Comparison of ENCODE assay signal across 8 cellular contexts in genomic region chr1:18581420-18581880, GRCh38. TPM values are rescaled to one million over a fixed set of nuclear protein-coding genes. Genes with fewer than 3 reads are reported as not detected.
A peak's percentile ranks its signal among the peaks of the same experiment; 100 is the strongest.
DNase-seq lines count a peak whose midpoint lies in the region; ATAC-seq, FAIRE-seq and TF ChIP-seq lines count a peak whose summit lies in the region.

No MANE protein-coding gene starts in this region.

- no peak overlapping the region for H3K4me3 Mint-ChIP-seq in activated CD4-positive, alpha-beta T cell treated with anti-CD3 and anti-CD28 coated beads, Interleukin-2, amount 10 ng/mL, durations not matched to agents 7 days and 5 days

- no peak overlapping the region for H3K9ac ChIP-seq in fibroblast of lung (ENCODE audit: insufficient read depth, low read length)

- H3K27me3 Mint-ChIP-seq in activated CD4-positive, alpha-beta T cell treated with anti-CD3 and anti-CD28 coated beads, Interleukin-2, amount 10 ng/mL, durations not matched to agents 7 days and 5 days: peaks cover 4% of the 10 kb centered on the region

- peak; percentile 72 for TF ChIP-seq CTCF in D721Med (IDR thresholded peaks at IDR 0.05; ENCODE audit: insufficient read depth, missing control alignments)
- peak; percentile 85 for TF ChIP-seq CTCF in HEK293 (tag by site-specific recombination; IDR thresholded peaks at IDR 0.05)
- TF ChIP-seq CTCF in fibroblast of lung (conservative IDR thresholded peaks at IDR 0.05 in 1 of 2, IDR thresholded peaks at IDR 0.05 in 1 of 2; ENCODE audit: low read depth in 1 of 2, low read length in 2 of 2): peak; percentile 24 to 64

- H3K9me3 ChIP-seq in HEK293 (ENCODE audit: control insufficient read depth, insufficient read depth, low read depth, low read length) (no peaks in the 10 kb centered on the region), fibroblast of lung (ENCODE audit: control insufficient read depth, insufficient read depth, low read depth, low read length) (no peaks in the 10 kb centered on the region)

- CTCF ChIA-PET in HEK293 (lab: Yijun Ruan, JAX): interaction anchor here (0.5 to 4.1 kb wide), 66 partner anchors 8 to 1455 kb away, joined by 3 to 30 read pairs (median 4); partner anchors contain the start of gene KLHDC7A
- CTCF ChIA-PET in activated CD4-positive, alpha-beta T cell treated with anti-CD3 and anti-CD28 coated beads, Interleukin-2, amount 10 ng/mL, durations not matched to agents 7 days and 5 days (lab: Charles Lee): interaction anchor here (0.6 to 1.3 kb wide), 10 partner anchors 12 to 375 kb away, joined by 3 to 5 read pairs (median 3); no protein-coding TSS in a partner anchor

- DNase-seq in D721Med (ENCODE audit: insufficient read length, low spot score) (no peak), fibroblast of lung (ENCODE audit: low read depth in 2 of 2) (no peak), SKM-1 (lab: John Stamatoyannopoulos, UW; ENCODE audit: unreplicated experiment) (no peak), GOT3 (lab: John Stamatoyannopoulos, UW) (no peak)
- peak; percentile 31 for DNase-seq in activated CD4-positive, alpha-beta T cell treated with anti-CD3 and anti-CD28 coated beads, Interleukin-2, amount 10 ng/mL, durations not matched to agents 7 days and 5 days
- peak; percentile 35 for DNase-seq in stimulated activated CD4-positive, alpha-beta T cell treated with anti-CD3 and anti-CD28 coated beads, Interleukin-1b, Interleukin-23, amount 100 ng/mL, for 48 hours

- H3K4me1 ChIP-seq in HEK293 (ENCODE audit: control insufficient read depth, insufficient read depth, low read length) (no peaks in the 10 kb centered on the region), fibroblast of lung (ENCODE audit: control insufficient read depth, extremely low read depth, insufficient read depth, low read length) (no peaks in the 10 kb centered on the region)

- POLR2A ChIA-PET in HEK293 (lab: Yijun Ruan, JAX): interaction anchor here (0.8 to 0.9 kb wide), 2 partner anchors 25 to 227 kb away, joined by 3 read pairs; no protein-coding TSS in a partner anchor
- POLR2A ChIA-PET in activated CD4-positive, alpha-beta T cell treated with anti-CD3 and anti-CD28 coated beads, Interleukin-2, amount 10 ng/mL, durations not matched to agents 7 days and 5 days (lab: Charles Lee): no interaction called here

- no peaks in the 10 kb centered on the region for H4K20me1 ChIP-seq in fibroblast of lung (ENCODE audit: control insufficient read depth, extremely low read depth, insufficient read depth, low read length)

- H3K4me3 ChIP-seq in HEK293 (ENCODE audit: low read depth, low read length) (no peak overlapping the region), fibroblast of lung (replicated peaks in 1 of 4; ENCODE audit: control extremely low read depth in 1 of 4, insufficient read depth in 1 of 4, low read depth in 3 of 4, low read length in 4 of 4) (no peak overlapping the region)

- H3K27ac Mint-ChIP-seq in activated CD4-positive, alpha-beta T cell treated with anti-CD3 and anti-CD28 coated beads, Interleukin-2, amount 10 ng/mL, durations not matched to agents 7 days and 5 days: no peak overlapping the region

- H2AFZ ChIP-seq in fibroblast of lung (ENCODE audit: low read length): no peak overlapping the region

- H3K9me3 Mint-ChIP-seq in activated CD4-positive, alpha-beta T cell treated with anti-CD3 and anti-CD28 coated beads, Interleukin-2, amount 10 ng/mL, durations not matched to agents 7 days and 5 days: no peaks in the 10 kb centered on the region

- no peaks in the 10 kb centered on the region for H3K36me3 ChIP-seq in HEK293 (ENCODE audit: control insufficient read depth in 2 of 2, insufficient read depth in 1 of 2, low read length in 2 of 2)
- no peaks in the 10 kb centered on the region for H3K36me3 ChIP-seq in fibroblast of lung (ENCODE audit: control insufficient read depth, insufficient read depth, low read length)

- FAIRE-seq in D721Med (lab: Jason Lieb, UNC): no peak

- H3K4me2 ChIP-seq in fibroblast of lung (ENCODE audit: extremely low read depth, insufficient read depth, low read length): no peak overlapping the region

- no peaks in the 10 kb centered on the region for H3K4me1 Mint-ChIP-seq in activated CD4-positive, alpha-beta T cell treated with anti-CD3 and anti-CD28 coated beads, Interleukin-2, amount 10 ng/mL, durations not matched to agents 7 days and 5 days

- H3K36me3 Mint-ChIP-seq in activated CD4-positive, alpha-beta T cell treated with anti-CD3 and anti-CD28 coated beads, Interleukin-2, amount 10 ng/mL, durations not matched to agents 7 days and 5 days (ENCODE audit: low read depth): no peaks in the 10 kb centered on the region

- no peaks in the 10 kb centered on the region for H3K79me2 ChIP-seq in fibroblast of lung (ENCODE audit: control insufficient read depth, insufficient read depth, low read length)

- no peaks in the 10 kb centered on the region for H3K27me3 ChIP-seq in fibroblast of lung (ENCODE audit: control insufficient read depth, insufficient read depth, low read length)

- ATAC-seq in HG03521 (IDR thresholded peaks at IDR 0.05; ENCODE audit: unreplicated experiment): no peak

- H3K27ac ChIP-seq in HEK293 (ENCODE audit: extremely low read depth, low read depth, low read length) (no peak overlapping the region), fibroblast of lung (ENCODE audit: insufficient read depth, low read length) (no peak overlapping the region)

TF ChIP-seq in HEK293, 187 proteins besides CTCF, POLR2A, EP300 and RAD21:
- no peak for TF ChIP-seq ZNF311 (tag by site-specific recombination; IDR thresholded peaks at IDR 0.05; ENCODE audit: borderline replicate concordance)
- TF ChIP-seq ZBTB8A (tag by site-specific recombination; IDR thresholded peaks at IDR 0.05): peak; percentile 20; the same call in 1 of the 2 replicates
- peak; percentile 60 for TF ChIP-seq ZNF654 (tag by site-specific recombination; IDR thresholded peaks at IDR 0.05; ENCODE audit: low read depth)

RNA-seq across cellular contexts. Expression of gene PAX7, which starts 49.2 kb away (rescaled TPM):
- total RNA-seq in activated CD4-positive, alpha-beta T cell treated with anti-CD3 and anti-CD28 coated beads, Interleukin-2, amount 10 ng/mL, durations not matched to agents 7 days and 5 days: not detected
- not detected in 2 replicates for total RNA-seq in fibroblast of lung
- polyA plus RNA-seq in fibroblast of lung: not detected in 2 replicates
- not detected in 2 replicates for polyA plus RNA-seq in fibroblast of lung (2012)
- not detected in 2 replicates for polyA minus RNA-seq in fibroblast of lung (ENCODE audit: low replicate concordance)

Comparison
In these comparisons a context has a peak if more than half of its experiments do, and no peak if none do; other contexts are left out.
1. DNase-seq: peak in activated CD4-positive, alpha-beta T cell treated with anti-CD3 and anti-CD28 coated beads, Interleukin-2, amount 10 ng/mL, durations not matched to agents 7 days and 5 days (single experiment) and stimulated activated CD4-positive, alpha-beta T cell treated with anti-CD3 and anti-CD28 coated beads, Interleukin-1b, Interleukin-23, amount 100 ng/mL, for 48 hours (single experiment); none in D721Med (single experiment), fibroblast of lung (0 of 2), SKM-1 (single experiment) and GOT3 (single experiment).
2. Peak in every context shown above with its lines, with median percentiles within 50 percentile points of each other: CTCF ChIP-seq.